In genomic region chr11:108160970-108161566, GRCh38 we compare ENCODE assay signal across 1 cellular context.
TF ChIP-seq lines count a peak whose summit lies in the region.

No MANE protein-coding gene starts in this region.

TF ChIP-seq in HepG2, 621 proteins besides CTCF, POLR2A, EP300 and RAD21 (continued from another document):
- no peak for TF ChIP-seq ZNF407 (CRISPR knock-in tag; IDR thresholded peaks at IDR 0.05; ENCODE audit: not compliant biosample characterization)
- TF ChIP-seq ZNF557 (CRISPR knock-in tag; IDR thresholded peaks at IDR 0.05): no peak
- TF ChIP-seq CREM (IDR thresholded peaks at IDR 0.05): no peak
- TF ChIP-seq CREM (CRISPR knock-in tag; IDR thresholded peaks at IDR 0.05): no peak
- no peak for TF ChIP-seq ZNF362 (CRISPR knock-in tag; IDR thresholded peaks at IDR 0.05; ENCODE audit: borderline replicate concordance)
